ENCODE assay signal across 11 cellular contexts in genomic region chr13:24254151-24254810, GRCh38. TPM values are rescaled to one million over a fixed set of nuclear protein-coding genes. Genes with fewer than 3 reads are reported as not detected.
DNase-seq lines count a peak whose midpoint lies in the region; ATAC-seq and TF ChIP-seq lines count a peak whose summit lies in the region.
"Had no signal": no experiment of that assay in that cellular context is flagged by ENCODE, and none has a peak within 500 bp of the region (broad histone marks: within the 10 kb centered on the region; RNA-seq: fewer than 3 reads in every experiment).

No MANE protein-coding gene starts in this region.

- peak overlapping the region; percentile 95 for H3K27ac Mint-ChIP-seq in activated CD8-positive, alpha-beta memory T cell treated with anti-CD3 and anti-CD28 coated beads, Interleukin-2, amount 10 ng/mL, durations not matched to agents 7 days and 5 days

- H3K4me1 Mint-ChIP-seq in activated CD8-positive, alpha-beta memory T cell treated with anti-CD3 and anti-CD28 coated beads, Interleukin-2, amount 10 ng/mL, durations not matched to agents 7 days and 5 days = peaks cover 81% of the 10 kb centered on the region

- H3K9me3 Mint-ChIP-seq in activated CD8-positive, alpha-beta memory T cell treated with anti-CD3 and anti-CD28 coated beads, Interleukin-2, amount 10 ng/mL, durations not matched to agents 7 days and 5 days (ENCODE audit: low read depth) = no peaks in the 10 kb centered on the region

- H3K4me1 ChIP-seq in heart left ventricle (peaks cover 0 to 55% (median 0%) of the 10 kb centered on the region in 12 donors), left ventricle myocardium inferior (peaks cover 10% of the 10 kb centered on the region), right atrium auricular region (peaks cover 0 to 9% of the 10 kb centered on the region in 2 donors), transverse colon (peaks cover 0 to under 1% (median 0%) of the 10 kb centered on the region in 4 donors)
- H3K4me1 ChIP-seq: thyroid gland had no signal

- H3K27me3 ChIP-seq in heart left ventricle (no peaks in the 10 kb centered on the region), left ventricle myocardium inferior (ENCODE audit: low read depth) (no peaks in the 10 kb centered on the region), right atrium auricular region (no peaks in the 10 kb centered on the region), transverse colon (no peaks in the 10 kb centered on the region)
- H3K27me3 ChIP-seq: thyroid gland had no signal

- H3K9me3 ChIP-seq in heart left ventricle = no peaks in the 10 kb centered on the region
- no peaks in the 10 kb centered on the region for H3K9me3 ChIP-seq in left ventricle myocardium inferior (replicated peaks)
- no peaks in the 10 kb centered on the region for H3K9me3 ChIP-seq in right atrium auricular region
- H3K9me3 ChIP-seq in transverse colon = no peaks in the 10 kb centered on the region
- H3K9me3 ChIP-seq: thyroid gland had no signal

- H3K4me3 ChIP-seq in heart left ventricle = peak overlapping the region in 1 of 12 donors; percentile 53
- H3K4me3 ChIP-seq in left ventricle myocardium inferior = no peak overlapping the region
- no peak overlapping the region for H3K4me3 ChIP-seq in right atrium auricular region
- no peak overlapping the region for H3K4me3 ChIP-seq in transverse colon
- H3K4me3 ChIP-seq: thyroid gland had no signal

- peak in 3 of 4 donors; percentile 58 to 84 (median 62) for ATAC-seq in heart left ventricle
- ATAC-seq in activated CD8-positive, alpha-beta memory T cell treated with anti-CD3 and anti-CD28 coated beads, Interleukin-2, amount 10 ng/mL, durations not matched to agents 7 days and 5 days = peak; percentile 75

- DNase-seq in heart left ventricle (peak in 1 of 5 donors; percentile 37), left ventricle myocardium inferior (no peak), right atrium auricular region (ENCODE audit: low spot score) (peak; percentile 70), transverse colon (no peak), middle frontal gyrus (ENCODE audit: extremely low spot score, low spot score) (no peak), globus pallidus (ENCODE audit: low spot score) (no peak), NCI-H2171 treated with DMSO at 0.1 percent for 48 hours (lab: John Stamatoyannopoulos, UW) (no peak)
- DNase-seq in activated CD8-positive, alpha-beta memory T cell treated with anti-CD3 and anti-CD28 coated beads, Interleukin-2, amount 10 ng/mL, durations not matched to agents 7 days and 5 days = peak; percentile 91
- DNase-seq: ACHN, midbrain, thyroid gland had no signal

- H3K4me3 Mint-ChIP-seq in activated CD8-positive, alpha-beta memory T cell treated with anti-CD3 and anti-CD28 coated beads, Interleukin-2, amount 10 ng/mL, durations not matched to agents 7 days and 5 days = peak overlapping the region; percentile 84

- CTCF ChIA-PET in activated CD8-positive, alpha-beta memory T cell treated with anti-CD3 and anti-CD28 coated beads, Interleukin-2, amount 10 ng/mL, durations not matched to agents 7 days and 5 days (lab: Charles Lee) = interaction anchor here (0.9 to 2.7 kb wide), 8 partner anchors 10 to 46 kb away, joined by 3 to 14 read pairs (median 6); no protein-coding TSS in a partner anchor

- TF ChIP-seq CTCF in heart left ventricle (IDR thresholded peaks at IDR 0.05) (no peak), left ventricle myocardium inferior (IDR thresholded peaks at IDR 0.05; ENCODE audit: borderline replicate concordance) (no peak), right atrium auricular region (IDR thresholded peaks at IDR 0.05) (no peak), transverse colon (IDR thresholded peaks at IDR 0.05) (no peak)

- in situ Hi-C loops in transverse colon (cut with MboI; ENCODE audit: low pct_ligation_motif_present in 1 of 4, low pct_unique_long_range_greater_than_20kb in 1 of 4, low sequenced_read_pairs in 3 of 4) = no loop called here

- H3K36me3 Mint-ChIP-seq in activated CD8-positive, alpha-beta memory T cell treated with anti-CD3 and anti-CD28 coated beads, Interleukin-2, amount 10 ng/mL, durations not matched to agents 7 days and 5 days = peaks cover 49% of the 10 kb centered on the region

- WGBS in heart left ventricle, 4 donors = 71 to 92% (median 86%) methylated on average over 10 of the region's 10 CpGs
- WGBS in transverse colon (ENCODE audit: low coverage in 1 of 2), 2 donors = 77 to 93% methylated on average over 4 to 10 of the region's 10 CpGs

- TF ChIP-seq POLR2A in heart left ventricle (IDR thresholded peaks at IDR 0.05) (no peak), transverse colon (IDR thresholded peaks at IDR 0.05) (no peak)

- H3K27me3 Mint-ChIP-seq in activated CD8-positive, alpha-beta memory T cell treated with anti-CD3 and anti-CD28 coated beads, Interleukin-2, amount 10 ng/mL, durations not matched to agents 7 days and 5 days = no peaks in the 10 kb centered on the region

- H3K36me3 ChIP-seq in heart left ventricle (peaks cover 0 to 12% (median 9%) of the 10 kb centered on the region in 9 donors), left ventricle myocardium inferior (peaks cover 16% of the 10 kb centered on the region), right atrium auricular region (no peaks in the 10 kb centered on the region), transverse colon (peaks cover 0 to 6% (median 2%) of the 10 kb centered on the region in 4 donors)
- H3K36me3 ChIP-seq: thyroid gland had no signal

- intact Hi-C loops in heart left ventricle (cut with DNase I) = no loop called here
- intact Hi-C loops in left ventricle myocardium inferior (cut with micrococcal nuclease) = no loop called here
- intact Hi-C loops in transverse colon (cut with DNase I; ENCODE audit: low total_unique reads) = no loop called here

- TF ChIP-seq EP300 in transverse colon (IDR thresholded peaks at IDR 0.05; ENCODE audit: low read depth) = no peak

- H3K27ac ChIP-seq in heart left ventricle (peak overlapping the region in 1 of 12 donors; percentile 68), left ventricle myocardium inferior (replicated peaks) (no peak overlapping the region), right atrium auricular region (no peak overlapping the region), transverse colon (peak overlapping the region; percentile 23 to 59 (median 34))
- H3K27ac ChIP-seq: thyroid gland had no signal

RNA-seq across cellular contexts. Expression of gene C1QTNF9, which starts 55.1 kb away (rescaled TPM):
- total RNA-seq in heart left ventricle (1 to 10 TPM in 7 of 9 donors, under 1 TPM in 1, not detected in 1; 0.25 to 5.1 (median 2.2) TPM), left ventricle myocardium inferior (3.0 TPM), right atrium auricular region (under 1 TPM in 1 of 2 donors, not detected in 1; 0.67 TPM), transverse colon (under 1 TPM in 1 of 4 donors, not detected in 3; 0.48 TPM)
- polyA plus RNA-seq in heart left ventricle = 1 to 10 TPM; 2.4 to 4.3 TPM
- not detected for total RNA-seq in activated CD8-positive, alpha-beta memory T cell treated with anti-CD3 and anti-CD28 coated beads, Interleukin-2, amount 10 ng/mL, durations not matched to agents 7 days and 5 days
- total RNA-seq: thyroid gland had no signal

Comparison
In these comparisons a context has a peak if more than half of its experiments do, and no peak if none do; other contexts are left out.
1. DNase-seq: peak in activated CD8-positive, alpha-beta memory T cell treated with anti-CD3 and anti-CD28 coated beads, Interleukin-2, amount 10 ng/mL, durations not matched to agents 7 days and 5 days (single experiment) and right atrium auricular region (single experiment); none in left ventricle myocardium inferior (single experiment), transverse colon (single experiment), middle frontal gyrus (single experiment), globus pallidus (single experiment) and NCI-H2171 treated with DMSO at 0.1 percent for 48 hours (single experiment).
2. H3K27ac ChIP-seq: peak in transverse colon (4 of 4); none in left ventricle myocardium inferior (single experiment) and right atrium auricular region (0 of 2).